Comparison of ENCODE assay signal across 8 cellular contexts in genomic region chr20:62066339-62066982, GRCh38. TPM values are rescaled to one million over a fixed set of nuclear protein-coding genes. Genes with fewer than 3 reads are reported as not detected.
DNase-seq lines count a peak whose midpoint lies in the region; ATAC-seq and TF ChIP-seq lines count a peak whose summit lies in the region.

No MANE protein-coding gene starts in this region.

- TF ChIP-seq CTCF in upper lobe of left lung (IDR thresholded peaks at IDR 0.05) = peak in 1 of 6 experiments; percentile 12

- peak in 1 of 4 donors; percentile 32 for TF ChIP-seq POLR2A in upper lobe of left lung (IDR thresholded peaks at IDR 0.05)

- no peaks in the 10 kb centered on the region for H3K27me3 ChIP-seq in upper lobe of left lung

- peaks cover 0 to 4% (median 0%) of the 10 kb centered on the region in 4 donors for H3K36me3 ChIP-seq in upper lobe of left lung

- no peaks in the 10 kb centered on the region for H3K9me3 ChIP-seq in upper lobe of left lung

- peaks cover 29 to 39% (median 35%) of the 10 kb centered on the region in 4 donors for H3K4me1 ChIP-seq in upper lobe of left lung

- 0 to 1% methylated on average over 24 to 27 of the region's 47 CpGs for WGBS in upper lobe of left lung, 2 donors

- TF ChIP-seq EP300 in upper lobe of left lung (IDR thresholded peaks at IDR 0.05) = no peak

- peak overlapping the region; percentile 26 to 80 (median 66) for H3K4me3 ChIP-seq in upper lobe of left lung

- DNase-seq in Ammon's horn (ENCODE audit: low spot score) (peak; percentile 35), NCI-H82 treated with DMSO at 0.1 percent for 48 hours (lab: John Stamatoyannopoulos, UW; ENCODE audit: unreplicated experiment) (peak; percentile 48), globus pallidus (ENCODE audit: low spot score) (peak; percentile 41), nucleus accumbens (lab: John Stamatoyannopoulos, UW) (peak in 39 of 56 donors; percentile 9 to 72 (median 43)), upper lobe of left lung (peak in 1 of 2 donors; percentile 54)
- DNase-seq in activated naive CD4-positive, alpha-beta T cell treated with Interleukin-2 at 50 U/mL for 16 hours = peak; percentile 48

- peak; percentile 38 for ATAC-seq in GM18909 (IDR thresholded peaks at IDR 0.05; ENCODE audit: poor library complexity, unreplicated experiment)
- ATAC-seq in HG03432 (IDR thresholded peaks at IDR 0.05; ENCODE audit: unreplicated experiment) = peak; percentile 33
- peak; percentile 19 to 54 for ATAC-seq in upper lobe of left lung (ENCODE audit: low FRiP score in 2 of 2)

- peak overlapping the region; percentile 84 to 93 (median 90) for H3K27ac ChIP-seq in upper lobe of left lung

RNA-seq across cellular contexts. Expression of gene TAF4, which starts 0.8 kb away (rescaled TPM):
- total RNA-seq in upper lobe of left lung = 10 to 100 TPM; 13.0 to 44.0 (median 20.7) TPM

RNA-seq across cellular contexts. Expression of gene LSM14B, which starts 55.8 kb away (rescaled TPM):
- 10 to 100 TPM; 27.8 to 46.3 (median 36.4) TPM for total RNA-seq in upper lobe of left lung
